ENCODE assay signal across 1 cellular context in the genomic region with DNA sequence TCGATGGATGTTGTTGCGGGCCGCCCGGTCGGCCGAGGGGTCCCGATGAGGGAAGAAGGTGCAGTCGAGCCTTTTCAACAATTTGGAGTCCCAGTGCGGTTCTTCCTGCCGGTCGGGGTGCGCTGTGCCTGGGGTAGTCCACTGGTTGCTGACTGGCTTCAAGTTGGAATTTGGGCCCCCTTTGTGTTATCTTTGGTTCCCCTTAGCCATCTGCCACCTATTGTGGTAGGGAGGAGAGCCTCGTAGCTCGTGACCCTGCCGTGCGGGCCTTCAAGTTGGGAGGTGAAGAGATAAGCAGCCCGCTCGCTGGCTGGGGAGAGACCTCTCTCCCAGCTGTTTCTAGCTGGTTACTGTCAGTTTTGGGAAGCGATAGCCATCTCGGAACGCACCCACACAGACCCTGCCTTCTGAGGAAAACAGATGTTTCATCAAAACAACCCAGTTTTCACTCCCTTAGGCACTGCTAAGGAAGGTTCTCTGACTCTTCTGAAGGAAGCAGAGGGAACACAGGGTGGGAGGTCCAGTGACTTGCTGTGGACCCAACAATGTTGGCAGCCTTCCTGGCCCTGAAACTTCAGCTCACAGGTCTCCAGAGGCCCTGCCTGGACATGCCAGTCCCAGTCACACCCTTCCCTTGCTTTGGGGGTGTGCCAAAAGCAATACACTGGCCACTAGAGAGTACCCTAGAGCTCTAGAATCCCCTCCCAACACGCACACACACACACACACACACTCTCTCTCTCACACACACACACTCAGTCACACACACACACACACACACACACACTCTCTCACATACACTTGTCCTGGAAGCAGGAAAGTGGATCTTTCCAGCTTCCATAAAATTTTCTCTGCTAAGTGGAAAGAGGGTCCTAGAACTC.
TF ChIP-seq lines count a peak whose summit lies in the region.

No MANE protein-coding gene starts in this region.

TF ChIP-seq in GM23338, 12 proteins besides CTCF, POLR2A, EP300 and RAD21:
- no peak for TF ChIP-seq STAT1 (IDR thresholded peaks at IDR 0.05; ENCODE audit: unreplicated experiment)
- TF ChIP-seq ZNF114 (CRISPR knock-in tag; IDR thresholded peaks at IDR 0.05) = no peak
- TF ChIP-seq POLR2AphosphoS5 (IDR thresholded peaks at IDR 0.05; ENCODE audit: low read depth) = no peak
- TF ChIP-seq EZH2 (IDR thresholded peaks at IDR 0.05; ENCODE audit: low read depth, unreplicated experiment) = peak; percentile 82
- peak; percentile 57 for TF ChIP-seq EZH2phosphoT487 (IDR thresholded peaks at IDR 0.05; ENCODE audit: unreplicated experiment)
